In genomic region chr3:172746476-172746875, GRCh38 we compare ENCODE assay signal across 2 cellular contexts.
TF ChIP-seq lines count a peak whose summit lies in the region.

No MANE protein-coding gene starts in this region.

TF ChIP-seq in A549, 52 proteins besides CTCF, POLR2A, EP300 and RAD21:
- TF ChIP-seq PBX3 (IDR thresholded peaks at IDR 0.05) (no peak), CEBPB (IDR thresholded peaks at IDR 0.05) (peak in 1 of 2 experiments; percentile 54; a peak in 1 of 4 replicates)

TF ChIP-seq in HCT116, 20 proteins besides CTCF, POLR2A, EP300 and RAD21 (continued from another document):
- TF ChIP-seq, protein P1, sequence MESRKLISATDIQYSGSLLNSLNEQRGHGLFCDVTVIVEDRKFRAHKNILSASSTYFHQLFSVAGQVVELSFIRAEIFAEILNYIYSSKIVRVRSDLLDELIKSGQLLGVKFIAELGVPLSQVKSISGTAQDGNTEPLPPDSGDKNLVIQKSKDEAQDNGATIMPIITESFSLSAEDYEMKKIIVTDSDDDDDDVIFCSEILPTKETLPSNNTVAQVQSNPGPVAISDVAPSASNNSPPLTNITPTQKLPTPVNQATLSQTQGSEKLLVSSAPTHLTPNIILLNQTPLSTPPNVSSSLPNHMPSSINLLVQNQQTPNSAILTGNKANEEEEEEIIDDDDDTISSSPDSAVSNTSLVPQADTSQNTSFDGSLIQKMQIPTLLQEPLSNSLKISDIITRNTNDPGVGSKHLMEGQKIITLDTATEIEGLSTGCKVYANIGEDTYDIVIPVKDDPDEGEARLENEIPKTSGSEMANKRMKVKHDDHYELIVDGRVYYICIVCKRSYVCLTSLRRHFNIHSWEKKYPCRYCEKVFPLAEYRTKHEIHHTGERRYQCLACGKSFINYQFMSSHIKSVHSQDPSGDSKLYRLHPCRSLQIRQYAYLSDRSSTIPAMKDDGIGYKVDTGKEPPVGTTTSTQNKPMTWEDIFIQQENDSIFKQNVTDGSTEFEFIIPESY (IDR thresholded peaks at IDR 0.05; ENCODE audit: extremely low read depth, insufficient replicate concordance, low read length), result no peak
- no peak for TF ChIP-seq REST (IDR thresholded peaks at IDR 0.05; ENCODE audit: low read depth)
- TF ChIP-seq SP1 (IDR thresholded peaks at IDR 0.05; ENCODE audit: low read depth), result no peak
- TF ChIP-seq ZFX (IDR thresholded peaks at IDR 0.05), result no peak
- no peak for TF ChIP-seq ZNF274 (IDR thresholded peaks at IDR 0.05; ENCODE audit: low read depth, low read length)
- no peak for TF ChIP-seq EZH2phosphoT487 (IDR thresholded peaks at IDR 0.05; ENCODE audit: borderline replicate concordance)
- no peak for TF ChIP-seq CEBPB (IDR thresholded peaks at IDR 0.05; ENCODE audit: low read depth)
- no peak for TF ChIP-seq SRF (IDR thresholded peaks at IDR 0.05; ENCODE audit: low read depth)
- no peak for TF ChIP-seq ELF1 (IDR thresholded peaks at IDR 0.05; ENCODE audit: borderline replicate concordance, low read depth)
- TF ChIP-seq SIN3A (IDR thresholded peaks at IDR 0.05; ENCODE audit: low read depth), result no peak
TF ChIP-seq in HCT116: peak in this region for 0.
